Comparison of ENCODE assay signal across 8 cellular contexts in genomic region chr1:154220071-154220969, GRCh38. TPM values are rescaled to one million over a fixed set of nuclear protein-coding genes. Genes with fewer than 3 reads are reported as not detected.
DNase-seq lines count a peak whose midpoint lies in the region; ATAC-seq and TF ChIP-seq lines count a peak whose summit lies in the region.

A gene with protein sequence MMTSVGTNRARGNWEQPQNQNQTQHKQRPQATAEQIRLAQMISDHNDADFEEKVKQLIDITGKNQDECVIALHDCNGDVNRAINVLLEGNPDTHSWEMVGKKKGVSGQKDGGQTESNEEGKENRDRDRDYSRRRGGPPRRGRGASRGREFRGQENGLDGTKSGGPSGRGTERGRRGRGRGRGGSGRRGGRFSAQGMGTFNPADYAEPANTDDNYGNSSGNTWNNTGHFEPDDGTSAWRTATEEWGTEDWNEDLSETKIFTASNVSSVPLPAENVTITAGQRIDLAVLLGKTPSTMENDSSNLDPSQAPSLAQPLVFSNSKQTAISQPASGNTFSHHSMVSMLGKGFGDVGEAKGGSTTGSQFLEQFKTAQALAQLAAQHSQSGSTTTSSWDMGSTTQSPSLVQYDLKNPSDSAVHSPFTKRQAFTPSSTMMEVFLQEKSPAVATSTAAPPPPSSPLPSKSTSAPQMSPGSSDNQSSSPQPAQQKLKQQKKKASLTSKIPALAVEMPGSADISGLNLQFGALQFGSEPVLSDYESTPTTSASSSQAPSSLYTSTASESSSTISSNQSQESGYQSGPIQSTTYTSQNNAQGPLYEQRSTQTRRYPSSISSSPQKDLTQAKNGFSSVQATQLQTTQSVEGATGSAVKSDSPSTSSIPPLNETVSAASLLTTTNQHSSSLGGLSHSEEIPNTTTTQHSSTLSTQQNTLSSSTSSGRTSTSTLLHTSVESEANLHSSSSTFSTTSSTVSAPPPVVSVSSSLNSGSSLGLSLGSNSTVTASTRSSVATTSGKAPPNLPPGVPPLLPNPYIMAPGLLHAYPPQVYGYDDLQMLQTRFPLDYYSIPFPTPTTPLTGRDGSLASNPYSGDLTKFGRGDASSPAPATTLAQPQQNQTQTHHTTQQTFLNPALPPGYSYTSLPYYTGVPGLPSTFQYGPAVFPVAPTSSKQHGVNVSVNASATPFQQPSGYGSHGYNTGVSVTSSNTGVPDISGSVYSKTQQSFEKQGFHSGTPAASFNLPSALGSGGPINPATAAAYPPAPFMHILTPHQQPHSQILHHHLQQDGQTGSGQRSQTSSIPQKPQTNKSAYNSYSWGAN (plus strand): TSS chr1:154220955. CDS start chr1:154225124, 4,169 bp downstream.

- H3K4me1 ChIP-seq in BE2C (no peaks in the 10 kb centered on the region), colonic mucosa (peaks cover 7% of the 10 kb centered on the region)

- peak within 1 kb of the TSS; percentile 93 to 99 for H3K9ac ChIP-seq in colonic mucosa (ENCODE audit: low read depth in 2 of 2, low read length in 2 of 2)

- H3K27me3 ChIP-seq in BE2C (no peaks in the 10 kb centered on the region), colonic mucosa (no peaks in the 10 kb centered on the region)

- H3K36me3 ChIP-seq in BE2C, result peaks cover 58% of the 10 kb centered on the region
- H3K36me3 ChIP-seq in colonic mucosa, result no peaks in the 10 kb centered on the region

- H3K9me3 ChIP-seq in BE2C (no peaks in the 10 kb centered on the region), colonic mucosa (no peaks in the 10 kb centered on the region)

- peak; percentile 99 for DNase-seq in BE2C
- peak; percentile 83 for DNase-seq in GM19240 (ENCODE audit: insufficient read length, low spot score)
- DNase-seq in NCI-H526 (lab: John Stamatoyannopoulos, UW), result peak; percentile 100
- peak; percentile 99 for DNase-seq in activated CD4-positive, alpha-beta T cell treated with anti-CD3 and anti-CD28 coated beads for 48 hours
- peak; percentile 99 for DNase-seq in colonic mucosa
- peak; percentile 100 for DNase-seq in kidney tubule cell (ENCODE audit: low spot score)
- peak; percentile 93 to 97 (median 96) for DNase-seq in stimulated activated CD4-positive, alpha-beta T cell treated with anti-CD3 and anti-CD28 coated beads, Interleukin-1b, Interleukin-23, amount 100 ng/mL, for 24 hours (ENCODE audit: low read depth in 4 of 4, low spot score in 1 of 4)

- H3K27ac ChIP-seq in colonic mucosa, result peak within 1 kb of the TSS; percentile 98

- peak; percentile 91 for ATAC-seq in HG03460 (IDR thresholded peaks at IDR 0.05; ENCODE audit: unreplicated experiment)

- intact Hi-C loops in colonic mucosa (cut with DNase I), result no loop called here

- TF ChIP-seq CTCF in BE2C (IDR thresholded peaks at IDR 0.05; ENCODE audit: low read depth, low read length) (no peak), colonic mucosa (IDR thresholded peaks at IDR 0.05) (no peak)

- H3K4me3 ChIP-seq in BE2C (ENCODE audit: low read depth, low read length), result peak within 1 kb of the TSS; percentile 92
- H3K4me3 ChIP-seq in colonic mucosa, result peak within 1 kb of the TSS; percentile 77

RNA-seq across cellular contexts. Expression of the gene that starts here (rescaled TPM):
- 165 TPM for polyA plus RNA-seq in BE2C (2012; ENCODE audit: insufficient read depth, insufficient read length, low read depth)
- total RNA-seq in colonic mucosa, result 100 to 1,000 TPM in 1 of 2 donors, 10 to 100 TPM in 1; 84.8 to 102 TPM

Comparison
In these comparisons a context has a peak if more than half of its experiments do, and no peak if none do; other contexts are left out.
1. Peak in every context shown above with its lines: DNase-seq, ATAC-seq, H3K4me3 ChIP-seq and H3K27ac ChIP-seq.